8 cellular contexts compared by ENCODE assay signal in genomic region chr1:181021155-181021554, GRCh38. TPM values are rescaled to one million over a fixed set of nuclear protein-coding genes. Genes with fewer than 3 reads are reported as not detected.
DNase-seq lines count a peak whose midpoint lies in the region; ATAC-seq and TF ChIP-seq lines count a peak whose summit lies in the region.

No MANE protein-coding gene starts in this region.

- TF ChIP-seq CTCF in left ventricle myocardium inferior (IDR thresholded peaks at IDR 0.05; ENCODE audit: borderline replicate concordance) (no peak), astrocyte of the spinal cord (IDR thresholded peaks at IDR 0.05; ENCODE audit: low read depth, low read length) (no peak)

- H3K9me3 ChIP-seq in left ventricle myocardium inferior (replicated peaks): no peaks in the 10 kb centered on the region

- intact Hi-C loops in left ventricle myocardium inferior (cut with micrococcal nuclease): no loop called here
- intact Hi-C loops in Right ventricle myocardium inferior (cut with DNase I): loop anchor here (5.0 kb wide), 2 partner anchors 94 to 139 kb away; no protein-coding TSS in a partner anchor

- H3K4me3 ChIP-seq in left ventricle myocardium inferior (peak overlapping the region; percentile 78), astrocyte of the spinal cord (ENCODE audit: low read depth, low read length) (peak overlapping the region; percentile 83)

- H3K27me3 ChIP-seq in left ventricle myocardium inferior (ENCODE audit: low read depth): no peaks in the 10 kb centered on the region

- in situ Hi-C loops in astrocyte of the spinal cord (cut with HindIII; ENCODE audit: low sequenced_read_pairs): no loop called here

- H3K27ac ChIP-seq in left ventricle myocardium inferior (replicated peaks): peak overlapping the region; percentile 88

- H3K27me3 Mint-ChIP-seq in memory B cell: no peaks in the 10 kb centered on the region

- peak overlapping the region; percentile 98 for H3K27ac Mint-ChIP-seq in memory B cell

- ATAC-seq in Right ventricle myocardium inferior (no peak), memory B cell (ENCODE audit: low read depth) (no peak), GM18517 (IDR thresholded peaks at IDR 0.05; ENCODE audit: unreplicated experiment) (no peak)

- H3K36me3 ChIP-seq in left ventricle myocardium inferior: no peaks in the 10 kb centered on the region

- no peak for DNase-seq in left ventricle myocardium inferior
- no peak for DNase-seq in Right ventricle myocardium inferior (ENCODE audit: missing footprints)
- DNase-seq in astrocyte of the spinal cord (ENCODE audit: low read depth, low spot score): no peak
- DNase-seq in memory B cell (ENCODE audit: low spot score in 2 of 2): no peak
- DNase-seq in NCI-H226: no peak
- DNase-seq in NCI-H1105 treated with DMSO at 0.1 percent for 48 hours (lab: John Stamatoyannopoulos, UW): no peak
- no peak for DNase-seq in activated gamma-delta T cell (lab: John Stamatoyannopoulos, UW)

- peaks cover 45% of the 10 kb centered on the region for H3K4me1 ChIP-seq in left ventricle myocardium inferior

- peak overlapping the region; percentile 87 for H3K4me3 Mint-ChIP-seq in memory B cell

- H3K36me3 Mint-ChIP-seq in memory B cell: peaks cover 5% of the 10 kb centered on the region

- H3K4me1 Mint-ChIP-seq in memory B cell: peaks cover 22% of the 10 kb centered on the region

- H3K9me3 Mint-ChIP-seq in memory B cell: no peaks in the 10 kb centered on the region

RNA-seq across cellular contexts. Expression of gene STX6, which starts 1.5 kb away (rescaled TPM):
- total RNA-seq in left ventricle myocardium inferior: 7.2 TPM
- 6.1 TPM for total RNA-seq in Right ventricle myocardium inferior

RNA-seq across cellular contexts. Expression of gene MR1, which starts 12.6 kb away (rescaled TPM):
- 4.8 TPM for total RNA-seq in left ventricle myocardium inferior
- 5.3 TPM for total RNA-seq in Right ventricle myocardium inferior
